In the genomic region with DNA sequence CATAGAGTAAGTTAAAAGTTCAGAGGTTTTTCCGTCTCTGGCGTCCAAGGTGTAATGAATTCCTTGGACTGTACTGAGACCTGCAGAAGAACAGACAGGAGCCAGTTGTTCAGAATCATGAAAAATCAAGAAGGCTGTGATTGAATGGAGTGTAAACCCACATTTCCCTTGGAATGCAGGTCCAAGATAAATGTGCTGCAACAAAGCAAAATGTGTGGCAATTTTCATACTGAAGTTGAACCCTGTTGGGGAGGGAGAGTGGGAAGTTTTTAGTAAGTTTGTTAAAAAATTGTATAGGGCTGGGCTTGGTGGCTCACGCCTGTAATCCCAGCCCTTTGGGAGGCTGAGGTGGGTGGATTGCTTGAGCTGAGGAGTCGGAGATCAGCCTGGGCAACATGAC, we compare ENCODE assay signal across 21 cellular contexts. TPM values are rescaled to one million over a fixed set of nuclear protein-coding genes. Genes with fewer than 3 reads are reported as not detected.
DNase-seq lines count a peak whose midpoint lies in the region; ATAC-seq and TF ChIP-seq lines count a peak whose summit lies in the region.
"Had no signal": no experiment of that assay in that cellular context is flagged by ENCODE, and none has a peak within 500 bp of the region (broad histone marks: within the 10 kb centered on the region; RNA-seq: fewer than 3 reads in every experiment).

No MANE protein-coding gene starts in this region.

- no peak overlapping the region for H4K91ac ChIP-seq in mesenchymal stem cell (ENCODE audit: low read length)

- H3K23ac ChIP-seq in mesenchymal stem cell (ENCODE audit: low read length in 2 of 2): no peak overlapping the region

- DNase-seq in activated CD8-positive, alpha-beta T cell treated with anti-CD3 and anti-CD28 coated beads for 36 hours: no peak
- no peak for DNase-seq in activated CD8-positive, alpha-beta T cell treated with anti-CD3 and anti-CD28 coated beads, Interleukin-2, amount 10 ng/mL, durations not matched to agents 7 days and 5 days
- peak; percentile 16 for DNase-seq in AG10803 (ENCODE audit: low read depth)
- DNase-seq in adipocyte (ENCODE audit: low read depth): no peak
- DNase-seq in mesenchymal stem cell: no peak
- DNase-seq in left ventricle myocardium inferior: no peak
- no peak for DNase-seq in GM13976 (ENCODE audit: low spot score)
- DNase-seq: 8988T; AML-193; C1 segment of cervical spinal cord; CD8-positive, alpha-beta memory T cell; DMS53; GDM1; MV-4-11; NCI-H1105 treated with DMSO at 0.1 percent for 48 hours; NCI-H1694; NCI-H2081 treated with DMSO at 0.1 percent for 48 hours; NCI-H2171 treated with DMSO at 0.1 percent for 48 hours; NCI-H526; Peyer's patch had no signal

- no peak overlapping the region for H3K4me3 Mint-ChIP-seq in activated CD8-positive, alpha-beta T cell treated with anti-CD3 and anti-CD28 coated beads for 36 hours
- H3K4me3 Mint-ChIP-seq in activated CD8-positive, alpha-beta T cell treated with anti-CD3 and anti-CD28 coated beads, Interleukin-2, amount 10 ng/mL, durations not matched to agents 7 days and 5 days: no peak overlapping the region
- H3K4me3 Mint-ChIP-seq: CD8-positive, alpha-beta memory T cell; IgD-negative memory B cell had no signal

- no peak overlapping the region for H4K8ac ChIP-seq in mesenchymal stem cell (ENCODE audit: low read length)

- POLR2A ChIA-PET in activated CD8-positive, alpha-beta T cell treated with anti-CD3 and anti-CD28 coated beads for 36 hours (lab: Charles Lee): interaction anchor here (1.5 to 1.6 kb wide), 2 partner anchors 10 to 13 kb away, joined by 4 to 7 read pairs; no protein-coding TSS in a partner anchor
- POLR2A ChIA-PET in activated CD8-positive, alpha-beta T cell treated with anti-CD3 and anti-CD28 coated beads, Interleukin-2, amount 10 ng/mL, durations not matched to agents 7 days and 5 days (lab: Charles Lee): no interaction called here

- no peak overlapping the region for H3K18ac ChIP-seq in mesenchymal stem cell (ENCODE audit: low read depth in 1 of 2, low read length in 2 of 2)

- no peaks in the 10 kb centered on the region for H3K9me3 Mint-ChIP-seq in activated CD8-positive, alpha-beta T cell treated with anti-CD3 and anti-CD28 coated beads for 36 hours
- H3K9me3 Mint-ChIP-seq in activated CD8-positive, alpha-beta T cell treated with anti-CD3 and anti-CD28 coated beads, Interleukin-2, amount 10 ng/mL, durations not matched to agents 7 days and 5 days (ENCODE audit: insufficient read depth): no peaks in the 10 kb centered on the region
- H3K9me3 Mint-ChIP-seq: CD8-positive, alpha-beta memory T cell; IgD-negative memory B cell had no signal

- peak overlapping the region; percentile 42 for H3K27ac Mint-ChIP-seq in activated CD8-positive, alpha-beta T cell treated with anti-CD3 and anti-CD28 coated beads for 36 hours
- H3K27ac Mint-ChIP-seq in activated CD8-positive, alpha-beta T cell treated with anti-CD3 and anti-CD28 coated beads, Interleukin-2, amount 10 ng/mL, durations not matched to agents 7 days and 5 days: no peak overlapping the region

- WGBS in mesenchymal stem cell: 88% methylated on average over 3 of the region's 4 CpGs

- H3K4me1 ChIP-seq in adipocyte (ENCODE audit: control insufficient read depth, insufficient read depth, low read length) (peaks cover 20% of the 10 kb centered on the region), mesenchymal stem cell (ENCODE audit: control insufficient read depth, insufficient read depth, low read depth, low read length) (peaks cover 7% of the 10 kb centered on the region), left ventricle myocardium inferior (no peaks in the 10 kb centered on the region)
- H3K4me1 ChIP-seq: Peyer's patch had no signal

- H3K14ac ChIP-seq in mesenchymal stem cell (ENCODE audit: low read length in 2 of 2): no peak overlapping the region

- ATAC-seq in activated CD8-positive, alpha-beta T cell treated with anti-CD3 and anti-CD28 coated beads for 36 hours: no peak
- no peak for ATAC-seq in activated CD8-positive, alpha-beta T cell treated with anti-CD3 and anti-CD28 coated beads, Interleukin-2, amount 10 ng/mL, durations not matched to agents 7 days and 5 days

- H3K4me2 ChIP-seq in mesenchymal stem cell (ENCODE audit: low read length, poor library complexity, severe bottlenecking): no peak overlapping the region

- H3K36me3 ChIP-seq in adipocyte (ENCODE audit: control insufficient read depth, insufficient read depth, low read length, severe bottlenecking): peaks cover 81% of the 10 kb centered on the region
- peaks cover 32 to 87% of the 10 kb centered on the region in 2 experiments for H3K36me3 ChIP-seq in mesenchymal stem cell (ENCODE audit: control insufficient read depth in 1 of 2, insufficient read depth in 2 of 2, low read depth in 1 of 2, low read length in 2 of 2)
- H3K36me3 ChIP-seq in left ventricle myocardium inferior: peaks cover 96% of the 10 kb centered on the region

- intact Hi-C loops in activated CD8-positive, alpha-beta T cell treated with anti-CD3 and anti-CD28 coated beads for 36 hours (cut with micrococcal nuclease): no loop called here
- intact Hi-C loops in left ventricle myocardium inferior (cut with micrococcal nuclease): no loop called here

- H3K36me3 Mint-ChIP-seq in activated CD8-positive, alpha-beta T cell treated with anti-CD3 and anti-CD28 coated beads for 36 hours (ENCODE audit: low read depth): peaks cover 50% of the 10 kb centered on the region
- H3K36me3 Mint-ChIP-seq in activated CD8-positive, alpha-beta T cell treated with anti-CD3 and anti-CD28 coated beads, Interleukin-2, amount 10 ng/mL, durations not matched to agents 7 days and 5 days (ENCODE audit: low read depth): peaks cover 60% of the 10 kb centered on the region

- H3K9ac ChIP-seq in adipocyte (ENCODE audit: low read length) (peak overlapping the region; percentile 38), mesenchymal stem cell (ENCODE audit: low read length) (no peak overlapping the region)

- no peak for TF ChIP-seq CTCF in activated CD8-positive, alpha-beta T cell treated with anti-CD3 and anti-CD28 coated beads for 36 hours (IDR thresholded peaks at IDR 0.05)
- TF ChIP-seq CTCF in AG10803 (conservative IDR thresholded peaks at IDR 0.05; ENCODE audit: low read length): no peak
- no peak for TF ChIP-seq CTCF in left ventricle myocardium inferior (IDR thresholded peaks at IDR 0.05; ENCODE audit: borderline replicate concordance)
- no peak for TF ChIP-seq CTCF in GM13976 (IDR thresholded peaks at IDR 0.05; ENCODE audit: borderline replicate concordance, control extremely low read depth, extremely low read depth, insufficient read depth, missing control alignments)

- no peaks in the 10 kb centered on the region for H3K27me3 ChIP-seq in adipocyte (replicated peaks; ENCODE audit: control insufficient read depth, insufficient read depth, low read length)
- H3K27me3 ChIP-seq in mesenchymal stem cell (ENCODE audit: control insufficient read depth in 1 of 2, insufficient read depth in 1 of 2, low read length in 2 of 2): no peaks in the 10 kb centered on the region
- no peaks in the 10 kb centered on the region for H3K27me3 ChIP-seq in left ventricle myocardium inferior (ENCODE audit: low read depth)
- H3K27me3 ChIP-seq: Peyer's patch had no signal

- no peak overlapping the region for H2BK15ac ChIP-seq in mesenchymal stem cell (ENCODE audit: low read depth, poor library complexity, severe bottlenecking)

- in situ Hi-C loops in GM13976 (cut with MboI; ENCODE audit: low sequenced_read_pairs, unreplicated experiment): no loop called here

- no peak overlapping the region for H3K4me3 ChIP-seq in AG10803 (ENCODE audit: low read length)
- no peak overlapping the region for H3K4me3 ChIP-seq in adipocyte (ENCODE audit: low read length)
- no peak overlapping the region for H3K4me3 ChIP-seq in mesenchymal stem cell (ENCODE audit: insufficient read depth in 1 of 2, low read depth in 1 of 2, low read length in 2 of 2)
- no peak overlapping the region for H3K4me3 ChIP-seq in left ventricle myocardium inferior
- H3K4me3 ChIP-seq: Peyer's patch had no signal

- H3K4ac ChIP-seq in mesenchymal stem cell (ENCODE audit: low read depth in 1 of 2, low read length in 2 of 2): no peak overlapping the region

- no peaks in the 10 kb centered on the region for H3K27me3 Mint-ChIP-seq in activated CD8-positive, alpha-beta T cell treated with anti-CD3 and anti-CD28 coated beads for 36 hours
- H3K27me3 Mint-ChIP-seq in activated CD8-positive, alpha-beta T cell treated with anti-CD3 and anti-CD28 coated beads, Interleukin-2, amount 10 ng/mL, durations not matched to agents 7 days and 5 days (ENCODE audit: low read depth): no peaks in the 10 kb centered on the region
- H3K27me3 Mint-ChIP-seq: CD8-positive, alpha-beta memory T cell; IgD-negative memory B cell had no signal

- H2BK12ac ChIP-seq in mesenchymal stem cell (ENCODE audit: low read length in 2 of 2): no peak overlapping the region

- H2AFZ ChIP-seq in mesenchymal stem cell (ENCODE audit: low read depth, low read length): no peak overlapping the region

- peak overlapping the region; percentile 29 for H3K27ac ChIP-seq in mesenchymal stem cell (ENCODE audit: low read length, poor library complexity, severe bottlenecking)
- H3K27ac ChIP-seq in left ventricle myocardium inferior (replicated peaks): no peak overlapping the region
- H3K27ac ChIP-seq: Peyer's patch had no signal

- no peak overlapping the region for H2BK5ac ChIP-seq in mesenchymal stem cell (ENCODE audit: low read depth, low read length, poor library complexity, severe bottlenecking)

- CTCF ChIA-PET in activated CD8-positive, alpha-beta T cell treated with anti-CD3 and anti-CD28 coated beads for 36 hours (lab: Charles Lee): no interaction called here
- CTCF ChIA-PET in activated CD8-positive, alpha-beta T cell treated with anti-CD3 and anti-CD28 coated beads, Interleukin-2, amount 10 ng/mL, durations not matched to agents 7 days and 5 days (lab: Charles Lee): interaction anchor here (1.3 kb wide), 1 partner anchor 14 kb away, joined by 3 read pairs; no protein-coding TSS in a partner anchor

- H2BK120ac ChIP-seq in mesenchymal stem cell (ENCODE audit: low read depth, low read length): no peak overlapping the region

- H3K79me1 ChIP-seq in mesenchymal stem cell (replicated peaks; ENCODE audit: low read length, poor library complexity, severe bottlenecking): peaks cover 8% of the 10 kb centered on the region

- H3K4me1 Mint-ChIP-seq in activated CD8-positive, alpha-beta T cell treated with anti-CD3 and anti-CD28 coated beads for 36 hours (ENCODE audit: low read depth): peaks cover 17% of the 10 kb centered on the region
- peaks cover 4% of the 10 kb centered on the region for H3K4me1 Mint-ChIP-seq in activated CD8-positive, alpha-beta T cell treated with anti-CD3 and anti-CD28 coated beads, Interleukin-2, amount 10 ng/mL, durations not matched to agents 7 days and 5 days (ENCODE audit: low read depth)

- no peak overlapping the region for H2AK5ac ChIP-seq in mesenchymal stem cell (ENCODE audit: low read length, severe bottlenecking)

- H3K9me3 ChIP-seq in adipocyte (ENCODE audit: control insufficient read depth, low read length): no peaks in the 10 kb centered on the region
- H3K9me3 ChIP-seq in mesenchymal stem cell (ENCODE audit: control insufficient read depth, low read length): no peaks in the 10 kb centered on the region
- H3K9me3 ChIP-seq in left ventricle myocardium inferior (replicated peaks): no peaks in the 10 kb centered on the region
- H3K9me3 ChIP-seq: Peyer's patch had no signal

RNA-seq across cellular contexts. Expression of a gene that starts 21.4 kb away (rescaled TPM):
- total RNA-seq in activated CD8-positive, alpha-beta T cell treated with anti-CD3 and anti-CD28 coated beads for 36 hours: 10 to 100 TPM; 82.9 to 87.4 TPM
- total RNA-seq in activated CD8-positive, alpha-beta T cell treated with anti-CD3 and anti-CD28 coated beads, Interleukin-2, amount 10 ng/mL, durations not matched to agents 7 days and 5 days: 100 to 1,000 TPM; 112 to 122 TPM
- polyA plus RNA-seq in mesenchymal stem cell (2013, experiment 1 of 2): 66.8 TPM
- 68.1 TPM for polyA plus RNA-seq in mesenchymal stem cell (2013, experiment 2 of 2)
- total RNA-seq in left ventricle myocardium inferior: 41.7 TPM

RNA-seq across cellular contexts. Expression of a gene that starts 25.6 kb away (rescaled TPM):
- 1 to 10 TPM; 8.6 to 9.2 TPM for total RNA-seq in activated CD8-positive, alpha-beta T cell treated with anti-CD3 and anti-CD28 coated beads for 36 hours
- 1 to 10 TPM; 4.7 to 5.0 TPM for total RNA-seq in activated CD8-positive, alpha-beta T cell treated with anti-CD3 and anti-CD28 coated beads, Interleukin-2, amount 10 ng/mL, durations not matched to agents 7 days and 5 days
- 2.6 TPM for polyA plus RNA-seq in mesenchymal stem cell (2013, experiment 1 of 2)
- 2.4 TPM for polyA plus RNA-seq in mesenchymal stem cell (2013, experiment 2 of 2)
- total RNA-seq in left ventricle myocardium inferior: 13.1 TPM

RNA-seq across cellular contexts. Expression of a gene that starts 31.3 kb away (rescaled TPM):
- total RNA-seq in activated CD8-positive, alpha-beta T cell treated with anti-CD3 and anti-CD28 coated beads for 36 hours: 10 to 100 TPM; 11.0 to 11.9 TPM
- total RNA-seq in activated CD8-positive, alpha-beta T cell treated with anti-CD3 and anti-CD28 coated beads, Interleukin-2, amount 10 ng/mL, durations not matched to agents 7 days and 5 days: 10 to 100 TPM in 1 of 2 experiments, 1 to 10 TPM in 1; 8.0 to 11.7 TPM
- polyA plus RNA-seq in mesenchymal stem cell (2013, experiment 1 of 2): 7.2 TPM
- 8.0 TPM for polyA plus RNA-seq in mesenchymal stem cell (2013, experiment 2 of 2)
- 3.3 TPM for total RNA-seq in left ventricle myocardium inferior

RNA-seq across cellular contexts. Expression of a gene that starts 31.4 kb away (rescaled TPM):
- 100 to 1,000 TPM; 106 to 114 TPM for total RNA-seq in activated CD8-positive, alpha-beta T cell treated with anti-CD3 and anti-CD28 coated beads for 36 hours
- total RNA-seq in activated CD8-positive, alpha-beta T cell treated with anti-CD3 and anti-CD28 coated beads, Interleukin-2, amount 10 ng/mL, durations not matched to agents 7 days and 5 days: 100 to 1,000 TPM; 136 to 142 TPM
- polyA plus RNA-seq in mesenchymal stem cell (2013, experiment 1 of 2): 18.2 TPM
- 16.6 TPM for polyA plus RNA-seq in mesenchymal stem cell (2013, experiment 2 of 2)
- total RNA-seq in left ventricle myocardium inferior: 11.8 TPM

RNA-seq across cellular contexts. Expression of a gene that starts 35.3 kb away (rescaled TPM):
- 10 to 100 TPM; 24.5 to 27.4 TPM for total RNA-seq in activated CD8-positive, alpha-beta T cell treated with anti-CD3 and anti-CD28 coated beads for 36 hours
- 10 to 100 TPM; 10.7 to 13.1 TPM for total RNA-seq in activated CD8-positive, alpha-beta T cell treated with anti-CD3 and anti-CD28 coated beads, Interleukin-2, amount 10 ng/mL, durations not matched to agents 7 days and 5 days
- polyA plus RNA-seq in mesenchymal stem cell (2013, experiment 1 of 2): 1.3 TPM
- 1.2 TPM for polyA plus RNA-seq in mesenchymal stem cell (2013, experiment 2 of 2)
- total RNA-seq in left ventricle myocardium inferior: 8.7 TPM
